ENCODE assay signal across 18 cellular contexts in the genomic region with DNA sequence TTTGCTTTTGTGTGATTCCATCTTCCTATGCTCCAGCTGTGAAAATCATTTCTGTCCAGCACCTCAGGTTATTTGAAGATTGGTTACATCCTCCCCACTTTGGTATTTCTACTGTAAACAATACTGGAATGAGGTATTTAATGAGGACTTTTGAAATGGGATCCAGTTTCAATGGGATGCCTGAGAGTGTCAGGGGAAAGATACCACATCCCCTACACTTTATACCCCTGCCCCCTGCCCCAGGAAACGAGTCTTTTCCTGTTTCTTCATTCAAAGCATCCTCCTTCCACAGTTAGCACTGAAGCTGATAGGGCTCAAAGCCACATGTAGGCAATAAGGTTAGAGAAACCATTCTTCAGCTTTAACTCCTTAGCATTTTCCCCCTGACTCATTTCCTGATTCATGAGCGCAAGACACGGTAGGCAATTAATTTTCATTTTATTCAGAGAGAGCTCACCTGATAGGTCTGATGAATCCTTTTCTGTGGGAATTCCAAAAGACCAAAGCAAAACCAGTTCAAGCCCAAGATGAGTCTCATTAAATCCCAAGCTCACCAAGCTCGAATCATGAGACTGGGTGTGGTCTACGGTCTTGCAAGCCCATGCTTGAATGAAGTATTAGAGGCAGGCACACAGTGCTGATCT.
DNase-seq lines count a peak whose midpoint lies in the region; ATAC-seq, FAIRE-seq and TF ChIP-seq lines count a peak whose summit lies in the region.
"Had no signal": no experiment of that assay in that cellular context is flagged by ENCODE, and none has a peak within 500 bp of the region (broad histone marks: within the 10 kb centered on the region; RNA-seq: fewer than 3 reads in every experiment).

No MANE protein-coding gene starts in this region.

- peaks cover 4% of the 10 kb centered on the region for H3K27me3 Mint-ChIP-seq in CD8-positive, alpha-beta T cell (ENCODE audit: low read depth)
- H3K27me3 Mint-ChIP-seq in astrocyte (ENCODE audit: low read depth, unreplicated experiment) (peaks cover 3% of the 10 kb centered on the region), natural killer cell (ENCODE audit: low read depth in 2 of 2) (peaks cover 10 to 18% of the 10 kb centered on the region in 2 donors)

- H3K27ac ChIP-seq in CD8-positive, alpha-beta T cell (ENCODE audit: low read depth, low read length): no peak overlapping the region
- H3K27ac ChIP-seq in astrocyte (ENCODE audit: low read depth, low read length): no peak overlapping the region

- peak overlapping the region; percentile 87 for H3K4me2 ChIP-seq in Loucy (ENCODE audit: low read depth, low read length, poor library complexity, severe bottlenecking)
- H3K4me2 ChIP-seq in astrocyte (ENCODE audit: low read length): peak overlapping the region; percentile 69

- no peak for DNase-seq in CD8-positive, alpha-beta T cell
- DNase-seq in astrocyte (ENCODE audit: low read depth) (peak; percentile 81), kidney glomerular epithelial cell (lab: John Stamatoyannopoulos, UW) (peak; percentile 22), DMS53 treated with DMSO at 0.1 percent for 48 hours (lab: John Stamatoyannopoulos, UW; ENCODE audit: unreplicated experiment) (no peak), NCI-H128 (lab: John Stamatoyannopoulos, UW; ENCODE audit: unreplicated experiment) (no peak), natural killer cell (no peak)
- DNase-seq: activated CD8-positive, alpha-beta memory T cell treated with anti-CD3 and anti-CD28 coated beads for 24 hours; CD4-positive, CD25-positive, alpha-beta regulatory T cell; cerebellar nuclear complex; erythroblast; NCI-H1092; NCI-H524 treated with DMSO at 0.1 percent for 48 hours; right cardiac atrium; stimulated activated CD4-positive, alpha-beta T cell treated with anti-CD3 and anti-CD28 coated beads, Interleukin-2, amount 100 ng/mL, for 48 hours had no signal

- POLR2A ChIA-PET in CD8-positive, alpha-beta T cell (lab: Charles Lee): interaction anchor here (1.8 kb wide), 1 partner anchor 8 kb away, joined by 4 read pairs; no protein-coding TSS in a partner anchor

- H3K9me3 Mint-ChIP-seq in CD8-positive, alpha-beta T cell: no peaks in the 10 kb centered on the region
- H3K9me3 Mint-ChIP-seq in astrocyte (ENCODE audit: unreplicated experiment) (no peaks in the 10 kb centered on the region), natural killer cell (no peaks in the 10 kb centered on the region)

- H3F3A ChIP-seq in Loucy (ENCODE audit: low read depth): peaks cover 16% of the 10 kb centered on the region; the same call in 1 of the 2 replicates

- H3K4me1 ChIP-seq in CD8-positive, alpha-beta T cell (ENCODE audit: insufficient read depth, low read length): peaks cover 10% of the 10 kb centered on the region
- peaks cover 67% of the 10 kb centered on the region for H3K4me1 ChIP-seq in Loucy (ENCODE audit: insufficient read depth, low read length, poor library complexity, severe bottlenecking)
- H3K4me1 ChIP-seq in astrocyte (ENCODE audit: insufficient read depth, low read length): peaks cover 21% of the 10 kb centered on the region

- H3K36me3 ChIP-seq in CD8-positive, alpha-beta T cell (ENCODE audit: insufficient read depth, low read length): no peaks in the 10 kb centered on the region
- H3K36me3 ChIP-seq in Loucy (ENCODE audit: insufficient read depth, low read length) (no peaks in the 10 kb centered on the region), astrocyte (ENCODE audit: insufficient read depth, low read length) (no peaks in the 10 kb centered on the region)

- H3K4me3 ChIP-seq in CD8-positive, alpha-beta T cell (ENCODE audit: low read depth, low read length): no peak overlapping the region
- peak overlapping the region; percentile 68 for H3K4me3 ChIP-seq in Loucy (ENCODE audit: low read length, poor library complexity, severe bottlenecking)
- peak overlapping the region; percentile 27 for H3K4me3 ChIP-seq in astrocyte (ENCODE audit: insufficient read depth, low read depth, low read length)
- H3K4me3 ChIP-seq: lung had no signal

- H3K4me3 Mint-ChIP-seq in CD8-positive, alpha-beta T cell: peak overlapping the region; percentile 6
- H3K4me3 Mint-ChIP-seq in astrocyte (ENCODE audit: unreplicated experiment) (no peak overlapping the region), natural killer cell (no peak overlapping the region)
- H3K4me3 Mint-ChIP-seq: CD4-positive, CD25-positive, alpha-beta regulatory T cell had no signal

- FAIRE-seq in astrocyte (lab: Jason Lieb, UNC): peak; percentile 17
- FAIRE-seq: G401.6 had no signal

- no peak for ATAC-seq in CD8-positive, alpha-beta T cell
- ATAC-seq in natural killer cell (no peak), GM18858 (IDR thresholded peaks at IDR 0.05; ENCODE audit: unreplicated experiment) (no peak)
- ATAC-seq: right cardiac atrium had no signal

- H3K9ac ChIP-seq in Loucy (ENCODE audit: low read depth, low read length, poor library complexity, severe bottlenecking): peak overlapping the region; percentile 61
- H3K9ac ChIP-seq in astrocyte (ENCODE audit: low read length): no peak overlapping the region

- peak overlapping the region; percentile 37 for H2AFZ ChIP-seq in Loucy (ENCODE audit: low read length)
- H2AFZ ChIP-seq in astrocyte (ENCODE audit: low read depth, low read length): no peak overlapping the region

- no peaks in the 10 kb centered on the region for H3K27me3 ChIP-seq in CD8-positive, alpha-beta T cell (ENCODE audit: insufficient read depth, low read length)
- no peaks in the 10 kb centered on the region for H3K27me3 ChIP-seq in Loucy (ENCODE audit: insufficient read depth, low read length, poor library complexity, severe bottlenecking)
- no peaks in the 10 kb centered on the region for H3K27me3 ChIP-seq in astrocyte (ENCODE audit: insufficient read depth, low read length)

- H4K20me1 ChIP-seq in Loucy (ENCODE audit: insufficient read depth, low read length, poor library complexity, severe bottlenecking) (no peaks in the 10 kb centered on the region), astrocyte (ENCODE audit: insufficient read depth, low read length) (no peaks in the 10 kb centered on the region)

- H3K79me2 ChIP-seq in Loucy (ENCODE audit: insufficient read depth, low read length) (no peaks in the 10 kb centered on the region), astrocyte (ENCODE audit: insufficient read depth, low read length) (no peaks in the 10 kb centered on the region)

- H3K27ac Mint-ChIP-seq in CD8-positive, alpha-beta T cell: no peak overlapping the region
- H3K27ac Mint-ChIP-seq in astrocyte (ENCODE audit: unreplicated experiment) (peak overlapping the region; percentile 35), natural killer cell (no peak overlapping the region)
- H3K27ac Mint-ChIP-seq: CD4-positive, CD25-positive, alpha-beta regulatory T cell had no signal

- no peak for TF ChIP-seq CTCF in CD8-positive, alpha-beta T cell (IDR thresholded peaks at IDR 0.05)
- TF ChIP-seq CTCF in Loucy (conservative IDR thresholded peaks at IDR 0.05; ENCODE audit: low read length) (no peak), astrocyte (IDR thresholded peaks at IDR 0.05; ENCODE audit: insufficient read depth, low read depth, low read length) (no peak), natural killer cell (IDR thresholded peaks at IDR 0.05) (no peak)

- intact Hi-C loops in CD8-positive, alpha-beta T cell (cut with DNase I, micrococcal nuclease): no loop called here
- intact Hi-C loops in natural killer cell (cut with micrococcal nuclease): no loop called here

- no peaks in the 10 kb centered on the region for H3K36me3 Mint-ChIP-seq in CD8-positive, alpha-beta T cell
- no peaks in the 10 kb centered on the region for H3K36me3 Mint-ChIP-seq in astrocyte (ENCODE audit: low read depth, unreplicated experiment)
- no peaks in the 10 kb centered on the region for H3K36me3 Mint-ChIP-seq in natural killer cell
- H3K36me3 Mint-ChIP-seq: CD4-positive, CD25-positive, alpha-beta regulatory T cell had no signal

- H3K4me1 Mint-ChIP-seq in CD8-positive, alpha-beta T cell (ENCODE audit: low read depth): peaks cover 20% of the 10 kb centered on the region
- H3K4me1 Mint-ChIP-seq in astrocyte (ENCODE audit: low read depth, unreplicated experiment) (peaks cover 22% of the 10 kb centered on the region), natural killer cell (peaks cover 6% of the 10 kb centered on the region in 2 donors)

- CTCF ChIA-PET in CD8-positive, alpha-beta T cell (lab: Charles Lee): interaction anchor here (1.3 kb wide), 1 partner anchor 105 kb away, joined by 4 read pairs; no protein-coding TSS in a partner anchor

- H3K9me3 ChIP-seq in CD8-positive, alpha-beta T cell (ENCODE audit: low read length): no peaks in the 10 kb centered on the region
- no peaks in the 10 kb centered on the region for H3K9me3 ChIP-seq in Loucy (ENCODE audit: insufficient read depth, low read depth, low read length)
- no peaks in the 10 kb centered on the region for H3K9me3 ChIP-seq in astrocyte (ENCODE audit: insufficient read depth, low read depth, low read length)

- no peaks in the 10 kb centered on the region; the same call in 1 of the 2 replicates for H3K9me2 ChIP-seq in Loucy (replicated peaks; ENCODE audit: low read depth, low read length)

Comparison
In these comparisons a context has a peak if more than half of its experiments do, and no peak if none do; other contexts are left out.
1. DNase-seq: peak in astrocyte (single experiment) and kidney glomerular epithelial cell (single experiment); none in CD8-positive, alpha-beta T cell (0 of 7), DMS53 treated with DMSO at 0.1 percent for 48 hours (single experiment), NCI-H128 (single experiment) and natural killer cell (single experiment).